Comparison of ENCODE assay signal across 8 cellular contexts in the genomic region with DNA sequence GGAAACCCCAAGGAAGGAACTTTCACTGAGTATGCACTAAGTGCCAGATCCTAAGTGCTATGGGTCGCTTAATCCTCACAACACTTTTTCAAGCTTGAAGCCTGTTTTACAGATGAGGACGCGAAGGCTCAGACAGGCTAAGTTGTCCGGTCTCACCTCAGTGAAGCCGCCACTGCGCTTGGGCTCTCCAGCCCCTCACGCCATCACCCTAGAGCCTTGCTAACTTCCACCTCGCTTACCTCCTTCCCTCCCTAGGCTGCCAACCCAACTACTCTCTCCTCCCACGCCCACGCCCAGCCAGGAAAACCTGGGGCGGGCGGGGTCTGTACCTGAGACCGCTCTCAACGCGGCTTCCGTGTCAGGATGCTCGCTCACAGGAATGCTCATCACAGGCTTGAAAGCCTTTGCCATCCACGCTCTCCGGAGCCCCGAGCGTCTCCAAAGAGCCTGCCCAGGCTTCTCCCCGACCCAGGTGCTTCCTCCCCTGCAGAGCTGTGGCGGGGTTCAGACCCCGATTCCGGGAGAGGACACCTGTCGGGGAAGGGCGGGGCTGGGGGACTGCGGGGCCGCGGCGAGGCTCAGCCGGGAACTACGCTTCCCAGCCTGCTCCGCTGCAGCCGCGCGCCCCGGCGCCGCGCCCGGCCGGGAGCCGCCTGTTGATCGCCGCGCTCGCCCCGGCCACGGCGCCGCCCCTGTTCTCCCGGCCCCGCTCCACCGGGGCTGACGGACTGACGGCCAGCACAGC. TPM values are rescaled to one million over a fixed set of nuclear protein-coding genes. Genes with fewer than 3 reads are reported as not detected.
DNase-seq lines count a peak whose midpoint lies in the region; ATAC-seq and TF ChIP-seq lines count a peak whose summit lies in the region.

A gene (plus strand): TSS at position 656 of the 745 bp plus-strand sequence. CDS start 14,845 bp downstream, outside the sequence.

- ATAC-seq in GM21526 (IDR thresholded peaks at IDR 0.05; ENCODE audit: low FRiP score, unreplicated experiment) (peak; percentile 60), left lobe of liver (peak; percentile 97)

- H3K36me3 ChIP-seq in WERI-Rb-1: no peaks in the 10 kb centered on the region
- H3K36me3 ChIP-seq in colonic mucosa: no peaks in the 10 kb centered on the region

- no peak for TF ChIP-seq RAD21 in Ishikawa (IDR thresholded peaks at IDR 0.05; ENCODE audit: low read depth)

- H3K9me3 ChIP-seq in WERI-Rb-1 (ENCODE audit: severe bottlenecking) (no peaks in the 10 kb centered on the region), colonic mucosa (no peaks in the 10 kb centered on the region)

- no peaks in the 10 kb centered on the region for H3K4me1 ChIP-seq in colonic mucosa

- H3K27me3 ChIP-seq in WERI-Rb-1 (ENCODE audit: insufficient read depth, low read depth, severe bottlenecking) (no peaks in the 10 kb centered on the region), colonic mucosa (no peaks in the 10 kb centered on the region)

- TF ChIP-seq CTCF in WERI-Rb-1 (IDR thresholded peaks at IDR 0.05; ENCODE audit: low read depth, low read length): no peak
- no peak for TF ChIP-seq CTCF in colonic mucosa (IDR thresholded peaks at IDR 0.05)

- H3K4me3 ChIP-seq in WERI-Rb-1 (ENCODE audit: low read depth, low read length) (peak within 1 kb of the TSS; percentile 82), colonic mucosa (peak within 1 kb of the TSS; percentile 61)

- intact Hi-C loops in colonic mucosa (cut with DNase I): no loop called here

- no peak for TF ChIP-seq EP300 in Ishikawa (IDR thresholded peaks at IDR 0.05; ENCODE audit: borderline replicate concordance)

- H3K9ac ChIP-seq in colonic mucosa (ENCODE audit: low read depth in 2 of 2, low read length in 2 of 2): peak within 1 kb of the TSS; percentile 41 to 53

- no peak within 1 kb of the TSS for H3K27ac ChIP-seq in WERI-Rb-1
- H3K27ac ChIP-seq in colonic mucosa: no peak within 1 kb of the TSS

- DNase-seq in Daoy (ENCODE audit: low read depth) (peak; percentile 79), WERI-Rb-1 (peak; percentile 52), colonic mucosa (peak; percentile 64), left lobe of liver (ENCODE audit: low spot score) (peak; percentile 63), HK-2 (ENCODE audit: unreplicated experiment) (no peak)
- DNase-seq in stimulated activated CD4-positive, alpha-beta T cell treated with anti-CD3 and anti-CD28 coated beads, Interleukin-4, amount 100 ng/mL, for 24 hours: peak; percentile 53

TF ChIP-seq in Ishikawa, 13 proteins besides CTCF, POLR2A, EP300 and RAD21:
- TF ChIP-seq CREB1 (IDR thresholded peaks at IDR 0.05; ENCODE audit: low read depth) (no peak), YY1 (IDR thresholded peaks at IDR 0.05; ENCODE audit: low read depth) (no peak), EGR1 (IDR thresholded peaks at IDR 0.05) (peak; percentile 85)

RNA-seq across cellular contexts. Expression of the gene that starts here (rescaled TPM):
- 8.7 and 15.5 TPM in 2 replicates for total RNA-seq in Daoy (2014; rRNA removed; shearing (Covaris generic))
- total RNA-seq in colonic mucosa (1 to 10 TPM; 2.4 to 7.2 TPM), left lobe of liver (1.4 TPM)
